ENCODE assay signal across 25 cellular contexts in genomic region chr2:82120120-82120519, GRCh38.
DNase-seq lines count a peak whose midpoint lies in the region; ATAC-seq and TF ChIP-seq lines count a peak whose summit lies in the region.
"Had no signal": no experiment of that assay in that cellular context is flagged by ENCODE, and none has a peak within 500 bp of the region (broad histone marks: within the 10 kb centered on the region; RNA-seq: fewer than 3 reads in every experiment).

No MANE protein-coding gene starts in this region.

- peaks cover 12% of the 10 kb centered on the region for H3K9me3 Mint-ChIP-seq in activated T-cell treated with anti-CD3 and anti-CD28 coated beads, Interleukin-2, amount 50 U/mL, for 24 hours
- H3K9me3 Mint-ChIP-seq: activated naive CD8-positive, alpha-beta T cell treated with anti-CD3 and anti-CD28 coated beads for 36 hours had no signal

- no peak for TF ChIP-seq EP300 in transverse colon (IDR thresholded peaks at IDR 0.05; ENCODE audit: low read depth)

- H3K18ac ChIP-seq in mesendoderm (ENCODE audit: low read length) = no peak overlapping the region

- H3K27ac ChIP-seq in PC-3 (ENCODE audit: low read length) = no peak overlapping the region
- no peak overlapping the region for H3K27ac ChIP-seq in mesendoderm (ENCODE audit: low read depth, low read length)
- peak overlapping the region; percentile 57 to 73 (median 61) for H3K27ac ChIP-seq in transverse colon
- H3K27ac ChIP-seq: A549, foreskin keratinocyte, lower lobe of right lung, right atrium auricular region, tibial nerve had no signal

- H3K27me3 ChIP-seq in PC-3 (ENCODE audit: low read length) (no peaks in the 10 kb centered on the region), mesendoderm (ENCODE audit: insufficient read depth, low read length, poor library complexity) (no peaks in the 10 kb centered on the region), transverse colon (no peaks in the 10 kb centered on the region)
- H3K27me3 ChIP-seq: BE2C, foreskin keratinocyte, Peyer's patch, right atrium auricular region, tibial nerve had no signal

- POLR2A ChIA-PET in PC-3 (lab: Charles Lee; ENCODE audit: unreplicated experiment) = no interaction called here

- H3K4me3 Mint-ChIP-seq in activated T-cell treated with anti-CD3 and anti-CD28 coated beads, Interleukin-2, amount 50 U/mL, for 24 hours = no peak overlapping the region
- H3K4me3 Mint-ChIP-seq: activated naive CD8-positive, alpha-beta T cell treated with anti-CD3 and anti-CD28 coated beads for 36 hours; stimulated activated naive CD8-positive, alpha-beta T cell treated with anti-CD3 and anti-CD28 coated beads, Interleukin-15, Interleukin-2, amounts not matched to agents 100 ng/mL and 50 ng/mL, for 24 hours; T-helper 1 cell treated with Interleukin-12 subunit alpha and Interleukin-12 subunit beta and Interleukin-4 antibody, amounts not matched to agents 30 μg/mL and 1 μg/mL, for 36 hours had no signal

- H2AFZ ChIP-seq in PC-3 (ENCODE audit: low read length) = no peak overlapping the region

- no peak overlapping the region for H3K4ac ChIP-seq in mesendoderm (ENCODE audit: low read depth, low read length)

- no peaks in the 10 kb centered on the region for H4K20me1 ChIP-seq in PC-3 (ENCODE audit: low read length)

- no peak overlapping the region for H3K27ac Mint-ChIP-seq in activated T-cell treated with anti-CD3 and anti-CD28 coated beads, Interleukin-2, amount 50 U/mL, for 24 hours
- H3K27ac Mint-ChIP-seq: activated naive CD8-positive, alpha-beta T cell treated with anti-CD3 and anti-CD28 coated beads for 36 hours; activated T-helper 2 cell treated with anti-CD3 and anti-CD28 coated beads, Interferon-gamma antibody, Interleukin-2, Interleukin-4, amounts not matched to agents 10 μg/mL and 5 μg/mL and 100 μg/mL, durations not matched to agents 14 hours and 24 hours and 36 hours; stimulated activated naive CD8-positive, alpha-beta T cell treated with anti-CD3 and anti-CD28 coated beads, Interleukin-15, Interleukin-2, amounts not matched to agents 100 ng/mL and 50 ng/mL, for 24 hours; T-helper 1 cell treated with Interleukin-12 subunit alpha and Interleukin-12 subunit beta and Interleukin-4 antibody, amounts not matched to agents 30 μg/mL and 1 μg/mL, for 36 hours had no signal

- H2BK15ac ChIP-seq in mesendoderm (replicated peaks; ENCODE audit: low read depth) = peak overlapping the region; percentile 25

- H3K9me2 ChIP-seq in PC-3 (replicated peaks; ENCODE audit: low read length) = no peaks in the 10 kb centered on the region

- no peak overlapping the region for H4K8ac ChIP-seq in mesendoderm (ENCODE audit: low read depth, low read length)

- no peak for ATAC-seq in PC-3
- ATAC-seq in HG02610 (IDR thresholded peaks at IDR 0.05; ENCODE audit: unreplicated experiment) = no peak
- ATAC-seq: A549, foreskin keratinocyte, lower lobe of right lung had no signal

- H3K4me3 ChIP-seq in PC-3 (ENCODE audit: low read length) (no peak overlapping the region), mesendoderm (ENCODE audit: low read length) (no peak overlapping the region), transverse colon (no peak overlapping the region)
- H3K4me3 ChIP-seq: A549, lower lobe of right lung, Peyer's patch, right atrium auricular region, tibial nerve had no signal

- no peaks in the 10 kb centered on the region for H3K36me3 Mint-ChIP-seq in activated T-cell treated with anti-CD3 and anti-CD28 coated beads, Interleukin-2, amount 50 U/mL, for 24 hours (ENCODE audit: low read depth)
- H3K36me3 Mint-ChIP-seq: activated naive CD8-positive, alpha-beta T cell treated with anti-CD3 and anti-CD28 coated beads for 36 hours had no signal

- H2BK120ac ChIP-seq in mesendoderm (ENCODE audit: low read depth, low read length) = no peak overlapping the region

- H3K23ac ChIP-seq in mesendoderm (ENCODE audit: low read length) = no peak overlapping the region

- peak overlapping the region; percentile 58 for H3K56ac ChIP-seq in mesendoderm (ENCODE audit: low read length)

- no peaks in the 10 kb centered on the region for H3K79me1 ChIP-seq in mesendoderm (ENCODE audit: low read length)

- peaks cover 12% of the 10 kb centered on the region for H3K4me1 ChIP-seq in PC-3 (ENCODE audit: insufficient read depth, low read length)
- H3K4me1 ChIP-seq in mesendoderm (ENCODE audit: control insufficient read depth, low read depth, low read length) = peaks cover 3% of the 10 kb centered on the region
- peaks cover 0 to 37% (median 14%) of the 10 kb centered on the region in 4 donors for H3K4me1 ChIP-seq in transverse colon
- H3K4me1 ChIP-seq: A549, BE2C, foreskin keratinocyte, lower lobe of right lung, Peyer's patch, right atrium auricular region, tibial nerve had no signal

- H3K4me2 ChIP-seq in PC-3 (ENCODE audit: low read length) (peak overlapping the region; percentile 18; the same call in 1 of the 2 replicates), mesendoderm (ENCODE audit: low read length) (no peak overlapping the region)
- H3K4me2 ChIP-seq: A549 had no signal

- H3K9me3 ChIP-seq in PC-3 (ENCODE audit: low read length) (no peaks in the 10 kb centered on the region), transverse colon (no peaks in the 10 kb centered on the region)
- H3K9me3 ChIP-seq: BE2C, lower lobe of right lung, Peyer's patch, right atrium auricular region, tibial nerve had no signal

- no peak overlapping the region for H4K5ac ChIP-seq in mesendoderm (ENCODE audit: low read length)

- no peak overlapping the region for H2BK5ac ChIP-seq in mesendoderm (ENCODE audit: low read length)

- no peak overlapping the region for H3K9ac ChIP-seq in PC-3 (ENCODE audit: low read length)
- H3K9ac ChIP-seq in mesendoderm (ENCODE audit: low read length) = no peak overlapping the region

- no peaks in the 10 kb centered on the region for H3K4me1 Mint-ChIP-seq in activated T-cell treated with anti-CD3 and anti-CD28 coated beads, Interleukin-2, amount 50 U/mL, for 24 hours (ENCODE audit: low read depth)
- H3K4me1 Mint-ChIP-seq: activated naive CD8-positive, alpha-beta T cell treated with anti-CD3 and anti-CD28 coated beads for 36 hours had no signal

- TF ChIP-seq POLR2A in transverse colon (IDR thresholded peaks at IDR 0.05) = no peak

- peak; percentile 42 for DNase-seq in NCI-H345 (lab: John Stamatoyannopoulos, UW)
- DNase-seq in NCI-H345 treated with DMSO at 0.1 percent for 48 hours (lab: John Stamatoyannopoulos, UW; ENCODE audit: unreplicated experiment) = no peak
- DNase-seq in PC-3 = no peak
- peak; percentile 53 for DNase-seq in mesendoderm
- no peak for DNase-seq in transverse colon
- DNase-seq in activated T-cell treated with anti-CD3 and anti-CD28 coated beads, Interleukin-2, amount 50 U/mL, for 24 hours = no peak
- DNase-seq in NCI-H146 treated with DMSO at 0.1 percent for 48 hours (lab: John Stamatoyannopoulos, UW; ENCODE audit: unreplicated experiment) = no peak
- DNase-seq: activated CD8-positive, alpha-beta memory T cell treated with anti-CD3 and anti-CD28 coated beads, Interleukin-2, amount 50 U/mL, for 4 hours; activated naive CD8-positive, alpha-beta T cell treated with anti-CD3 and anti-CD28 coated beads for 36 hours; BE2C; Calu3; foreskin keratinocyte; hippocampal formation; lower lobe of right lung; NCI-H1048; NCI-H2171 treated with DMSO at 0.1 percent for 48 hours; Peyer's patch; stimulated activated CD4-positive, alpha-beta T cell treated with anti-CD3 and anti-CD28 coated beads, Interleukin-12 subunit alpha, Interleukin-12 subunit beta, amount 100 ng/mL, for 4 hours had no signal

- H3K79me2 ChIP-seq in PC-3 (ENCODE audit: low read length) = no peaks in the 10 kb centered on the region
- no peaks in the 10 kb centered on the region for H3K79me2 ChIP-seq in mesendoderm (ENCODE audit: control insufficient read depth, insufficient read depth, low read length)

- WGBS in mesendoderm (ENCODE audit: extremely low coverage, insufficient coverage, low lambda C conversion rate) = no CpG with 5 or more reads among the region's 2 CpGs
- WGBS in transverse colon (ENCODE audit: low coverage in 1 of 2), 2 donors = 34 to 55% methylated on average over 2 of the region's 2 CpGs

- H3K27me3 Mint-ChIP-seq in activated T-cell treated with anti-CD3 and anti-CD28 coated beads, Interleukin-2, amount 50 U/mL, for 24 hours = no peaks in the 10 kb centered on the region
- H3K27me3 Mint-ChIP-seq: activated naive CD8-positive, alpha-beta T cell treated with anti-CD3 and anti-CD28 coated beads for 36 hours; stimulated activated naive CD8-positive, alpha-beta T cell treated with anti-CD3 and anti-CD28 coated beads, Interleukin-15, Interleukin-2, amounts not matched to agents 100 ng/mL and 50 ng/mL, for 24 hours had no signal

- no TSS peak for BruUV-seq in PC-3 (replicated peaks; lab: Mats Ljungman, UMichigan)

- intact Hi-C loops in PC-3 (cut with micrococcal nuclease) (no loop called here), transverse colon (cut with DNase I; ENCODE audit: low total_unique reads) (no loop called here)

- H2AK5ac ChIP-seq in mesendoderm (ENCODE audit: low read length) = no peak overlapping the region

- CTCF ChIA-PET in PC-3 (lab: Charles Lee) = no interaction called here

- TF ChIP-seq CTCF in PC-3 (conservative IDR thresholded peaks at IDR 0.05; ENCODE audit: low read depth, low read length) (no peak), transverse colon (IDR thresholded peaks at IDR 0.05) (no peak)

- in situ Hi-C loops in transverse colon (cut with MboI; ENCODE audit: low pct_ligation_motif_present in 1 of 4, low pct_unique_long_range_greater_than_20kb in 1 of 4, low sequenced_read_pairs in 3 of 4) = no loop called here

- H3K36me3 ChIP-seq in PC-3 (ENCODE audit: low read depth, low read length) = no peaks in the 10 kb centered on the region
- no peaks in the 10 kb centered on the region for H3K36me3 ChIP-seq in mesendoderm (ENCODE audit: control insufficient read depth, insufficient read depth, low read length)
- no peaks in the 10 kb centered on the region for H3K36me3 ChIP-seq in transverse colon
- H3K36me3 ChIP-seq: BE2C, lower lobe of right lung, Peyer's patch, right atrium auricular region, tibial nerve had no signal

- H3F3A ChIP-seq in PC-3 (ENCODE audit: low read length, unreplicated experiment) = no peaks in the 10 kb centered on the region

Comparison
In these comparisons a context has a peak if more than half of its experiments do, and no peak if none do; other contexts are left out.
1. DNase-seq: peak in NCI-H345 (single experiment) and mesendoderm (single experiment); none in NCI-H345 treated with DMSO at 0.1 percent for 48 hours (single experiment), PC-3 (single experiment), transverse colon (single experiment), activated T-cell treated with anti-CD3 and anti-CD28 coated beads, Interleukin-2, amount 50 U/mL, for 24 hours (single experiment) and NCI-H146 treated with DMSO at 0.1 percent for 48 hours (single experiment).
2. H3K27ac ChIP-seq: peak in transverse colon (4 of 4); none in PC-3 (single experiment) and mesendoderm (single experiment).